In genomic region chr5:88660326-88660946, GRCh38 we compare ENCODE assay signal across 8 cellular contexts.
DNase-seq lines count a peak whose midpoint lies in the region; ATAC-seq and TF ChIP-seq lines count a peak whose summit lies in the region.

No MANE protein-coding gene starts in this region.

- TF ChIP-seq CTCF in osteocyte (IDR thresholded peaks at IDR 0.05) = no peak

- no peak overlapping the region for H3K27ac Mint-ChIP-seq in osteocyte (ENCODE audit: unreplicated experiment)

- DNase-seq in AG20443 (ENCODE audit: low spot score) (peak; percentile 61), OCI-M2 (lab: John Stamatoyannopoulos, UW; ENCODE audit: unreplicated experiment) (peak; percentile 42), osteocyte (ENCODE audit: extremely low spot score, unreplicated experiment) (no peak)
- no peak for DNase-seq in effector memory CD4-positive, alpha-beta T cell
- no peak for DNase-seq in activated CD8-positive, alpha-beta memory T cell treated with anti-CD3 and anti-CD28 coated beads for 24 hours
- no peak for DNase-seq in activated CD4-positive, alpha-beta T cell treated with anti-CD3 and anti-CD28 coated beads, Interleukin-2, amount 50 U/mL, for 4 hours

- H3K9me3 ChIP-seq in effector memory CD4-positive, alpha-beta T cell (ENCODE audit: control insufficient read depth, low read length) = peaks cover 4% of the 10 kb centered on the region

- no peaks in the 10 kb centered on the region for H3K36me3 ChIP-seq in effector memory CD4-positive, alpha-beta T cell (ENCODE audit: control insufficient read depth, insufficient read depth, low read length)

- no peak overlapping the region for H3K27ac ChIP-seq in effector memory CD4-positive, alpha-beta T cell (ENCODE audit: insufficient read depth, low read length, poor library complexity, severe bottlenecking)

- peak overlapping the region; percentile 70 for H3K4me3 Mint-ChIP-seq in osteocyte (ENCODE audit: unreplicated experiment)

- ATAC-seq in GM18520 (IDR thresholded peaks at IDR 0.05; ENCODE audit: unreplicated experiment) (peak; percentile 24), HG03025 (IDR thresholded peaks at IDR 0.05; ENCODE audit: low FRiP score, unreplicated experiment) (peak; percentile 32)

- H3K4me3 ChIP-seq in effector memory CD4-positive, alpha-beta T cell (ENCODE audit: insufficient read depth, low read depth, low read length, poor library complexity, severe bottlenecking) = peak overlapping the region; percentile 11

- peaks cover 70% of the 10 kb centered on the region for H3K27me3 Mint-ChIP-seq in osteocyte (ENCODE audit: unreplicated experiment)

- no peaks in the 10 kb centered on the region for H3K36me3 Mint-ChIP-seq in osteocyte (ENCODE audit: unreplicated experiment)

- peaks cover 9% of the 10 kb centered on the region for H3K4me1 Mint-ChIP-seq in osteocyte (ENCODE audit: unreplicated experiment)

- H3K4me1 ChIP-seq in effector memory CD4-positive, alpha-beta T cell (ENCODE audit: control insufficient read depth, insufficient read depth, low read length, poor library complexity, severe bottlenecking) = peaks cover 6% of the 10 kb centered on the region

- peaks cover 39% of the 10 kb centered on the region for H3K27me3 ChIP-seq in effector memory CD4-positive, alpha-beta T cell (replicated peaks; ENCODE audit: control insufficient read depth, insufficient read depth, low read length, poor library complexity, severe bottlenecking)

- H3K9me3 Mint-ChIP-seq in osteocyte (ENCODE audit: unreplicated experiment) = no peaks in the 10 kb centered on the region

Comparison
In these comparisons a context has a peak if more than half of its experiments do, and no peak if none do; other contexts are left out.
1. DNase-seq: peak in AG20443 (single experiment) and OCI-M2 (single experiment); none in effector memory CD4-positive, alpha-beta T cell (0 of 3), osteocyte (single experiment), activated CD8-positive, alpha-beta memory T cell treated with anti-CD3 and anti-CD28 coated beads for 24 hours (single experiment) and activated CD4-positive, alpha-beta T cell treated with anti-CD3 and anti-CD28 coated beads, Interleukin-2, amount 50 U/mL, for 4 hours (0 of 2).